Comparison of ENCODE assay signal across 8 cellular contexts in the genomic region with DNA sequence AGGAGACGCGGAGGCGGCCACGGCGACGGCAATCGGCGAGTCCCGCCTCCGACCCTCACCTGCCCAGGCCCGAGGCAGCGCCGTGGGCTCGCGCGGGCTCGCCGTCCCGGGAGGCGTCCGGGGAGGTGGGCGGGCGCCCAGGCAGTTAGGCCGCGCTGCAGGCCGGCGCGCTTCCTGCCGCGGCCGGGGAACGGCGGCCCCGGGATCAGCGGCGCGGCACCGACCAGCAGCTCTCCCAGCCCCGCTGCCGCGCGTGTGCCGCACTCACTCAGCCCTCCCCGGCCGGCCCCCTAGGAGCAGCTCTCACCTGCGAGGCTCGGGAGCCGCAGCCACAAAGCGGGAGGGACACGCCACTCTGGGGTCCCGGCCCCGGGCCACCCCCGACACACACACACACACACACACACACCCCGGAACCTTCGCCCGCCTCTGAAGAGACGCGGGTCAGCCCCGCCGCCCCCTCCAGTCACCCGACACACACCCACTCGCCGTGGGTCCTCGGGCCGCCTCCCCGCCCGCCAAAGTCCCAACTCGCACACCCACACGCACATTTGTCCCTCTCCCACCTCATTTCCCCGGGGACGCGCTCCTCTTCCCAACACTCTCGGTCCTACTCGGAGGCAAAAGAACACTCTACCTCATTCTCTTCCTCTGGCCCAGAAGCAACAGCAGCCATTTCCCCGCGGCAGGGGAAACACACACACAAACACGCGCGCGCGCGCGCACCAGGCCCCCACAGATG. TPM values are rescaled to one million over a fixed set of nuclear protein-coding genes. Genes with fewer than 3 reads are reported as not detected.
DNase-seq lines count a peak whose midpoint lies in the region; ATAC-seq and TF ChIP-seq lines count a peak whose summit lies in the region.

Gene CNOT6L (minus strand): TSS at position 702 of the 742 bp plus-strand sequence. CDS start 60 bp downstream, at position 642.

- H3K36me3 ChIP-seq in SJCRH30 (no peaks in the 10 kb centered on the region), neural progenitor cell (no peaks in the 10 kb centered on the region)

- no peak within 1 kb of the TSS for H3K9ac ChIP-seq in neural progenitor cell

- peaks cover 15% of the 10 kb centered on the region for H3F3A ChIP-seq in neural progenitor cell (ENCODE audit: low read depth)

- H3K27ac ChIP-seq in SJCRH30 (peak within 1 kb of the TSS; percentile 92), neural progenitor cell (peak within 1 kb of the TSS; percentile 2), substantia nigra (ENCODE audit: low read depth, low read length, poor library complexity, severe bottlenecking) (peak within 1 kb of the TSS; percentile 98)

- ATAC-seq in GM19043 (IDR thresholded peaks at IDR 0.05; ENCODE audit: low read depth, unreplicated experiment) (peak; percentile 24), HG03571 (IDR thresholded peaks at IDR 0.05; ENCODE audit: unreplicated experiment) (peak; percentile 37)

- H3K9me3 ChIP-seq in SJCRH30 (replicated peaks) (no peaks in the 10 kb centered on the region), neural progenitor cell (ENCODE audit: low read depth) (no peaks in the 10 kb centered on the region)

- H3K4me3 ChIP-seq in SJCRH30 (peak within 1 kb of the TSS; percentile 100), neural progenitor cell (peak within 1 kb of the TSS; percentile 87)

- H3K4me1 ChIP-seq in SJCRH30, result no peaks in the 10 kb centered on the region
- peaks cover 8% of the 10 kb centered on the region for H3K4me1 ChIP-seq in neural progenitor cell

- peak within 1 kb of the TSS; percentile 95 for H3K4me2 ChIP-seq in neural progenitor cell

- H3K9me3 Mint-ChIP-seq in neural progenitor cell, result no peaks in the 10 kb centered on the region

- H3K4me1 Mint-ChIP-seq in neural progenitor cell, result peaks cover 19% of the 10 kb centered on the region

- peaks cover 12% of the 10 kb centered on the region for H3K79me2 ChIP-seq in neural progenitor cell (ENCODE audit: low read depth)

- H4K20me1 ChIP-seq in neural progenitor cell (ENCODE audit: low read depth), result peaks cover 15% of the 10 kb centered on the region

- peak within 1 kb of the TSS; percentile 100 for H3K4me3 Mint-ChIP-seq in neural progenitor cell

- DNase-seq in AG20443 (ENCODE audit: low spot score) (peak; percentile 79), SJCRH30 (peak; percentile 71 to 81), foreskin melanocyte (peak; percentile 48), neural progenitor cell (ENCODE audit: low spot score) (peak; percentile 81), substantia nigra (lab: John Stamatoyannopoulos, UW) (peak in 46 of 49 donors; percentile 16 to 79 (median 58))
- DNase-seq in activated naive CD4-positive, alpha-beta T cell treated with Interleukin-2 at 50 U/mL for 16 hours, result peak; percentile 87

- H2AFZ ChIP-seq in neural progenitor cell (replicated peaks), result peak within 1 kb of the TSS; percentile 99

- TF ChIP-seq CTCF in neural progenitor cell (IDR thresholded peaks at IDR 0.05), result no peak

- H3K27me3 Mint-ChIP-seq in neural progenitor cell (ENCODE audit: insufficient read depth, low read depth), result peaks cover 9% of the 10 kb centered on the region

- no peaks in the 10 kb centered on the region for H3K36me3 Mint-ChIP-seq in neural progenitor cell

- peak within 1 kb of the TSS; percentile 92 for H3K27ac Mint-ChIP-seq in neural progenitor cell

- H3K27me3 ChIP-seq in SJCRH30 (no peaks in the 10 kb centered on the region), neural progenitor cell (peaks cover 23% of the 10 kb centered on the region)

RNA-seq across cellular contexts. Expression of gene CNOT6L, which starts in this region (rescaled TPM):
- total RNA-seq in SJCRH30 (2014; rRNA removed; shearing (Covaris generic)), result 26.0 and 31.9 TPM in 2 replicates
- 6.0 and 7.5 TPM in 2 replicates for total RNA-seq in neural progenitor cell (ENCODE audit: low replicate concordance)

Comparison
In these comparisons a context has a peak if more than half of its experiments do, and no peak if none do; other contexts are left out.
1. Peak in every context shown above with its lines: DNase-seq, ATAC-seq, H3K4me3 ChIP-seq and H3K27ac ChIP-seq.
2. H3K27ac ChIP-seq: peak in every context shown above with its lines; median percentile 98 in substantia nigra; 92 in SJCRH30; 2 in neural progenitor cell.